ENCODE assay signal across 11 cellular contexts in genomic region chr14:24132061-24132685, GRCh38. TPM values are rescaled to one million over a fixed set of nuclear protein-coding genes. Genes with fewer than 3 reads are reported as not detected.
A peak's percentile ranks its signal among the peaks of the same experiment; 100 is the strongest.
DNase-seq lines count a peak whose midpoint lies in the region; ATAC-seq and TF ChIP-seq lines count a peak whose summit lies in the region.
"Had no signal": no experiment of that assay in that cellular context is flagged by ENCODE, and none has a peak within 500 bp of the region (broad histone marks: within the 10 kb centered on the region; RNA-seq: fewer than 3 reads in every experiment).

No MANE protein-coding gene starts in this region.

- H3K27ac ChIP-seq in esophagus muscularis mucosa (replicated peaks in 1 of 4): peak overlapping the region in 2 of 4 donors; percentile 42 to 70
- H3K27ac ChIP-seq: KMS-11, SJSA1 had no signal

- H3K36me3 Mint-ChIP-seq in Calu3 (ENCODE audit: insufficient read depth, unreplicated experiment): peaks cover 22% of the 10 kb centered on the region

- no peak for TF ChIP-seq POLR2A in esophagus muscularis mucosa (IDR thresholded peaks at IDR 0.05; ENCODE audit: low read depth)

- H3K27ac Mint-ChIP-seq in Calu3 (ENCODE audit: unreplicated experiment): no peak overlapping the region

- no peak overlapping the region for H3K4me3 Mint-ChIP-seq in Calu3 (ENCODE audit: low read depth, unreplicated experiment)

- no peaks in the 10 kb centered on the region for H3K9me3 Mint-ChIP-seq in Calu3 (ENCODE audit: low read depth, unreplicated experiment)

- WGBS in esophagus muscularis mucosa: 73% methylated on average over 17 of the region's 24 CpGs

- BruUV-seq in Calu3 (replicated peaks; lab: Mats Ljungman, UMichigan): no TSS peak

- DNase-seq in Right ventricle myocardium superior (peak; percentile 58), cardiac septum (ENCODE audit: low spot score) (no peak), activated T-cell treated with anti-CD3 and anti-CD28 coated beads for 4 hours (peak; percentile 12), left lobe of liver (ENCODE audit: low spot score) (peak; percentile 81), ureter (ENCODE audit: low spot score) (peak; percentile 62), esophagus muscularis mucosa (ENCODE audit: extremely low spot score) (no peak), Calu3 (no peak)
- DNase-seq: midbrain had no signal

- peaks cover 0 to under 1% (median 0%) of the 10 kb centered on the region in 4 donors for H3K36me3 ChIP-seq in esophagus muscularis mucosa

- H3K9me3 ChIP-seq in esophagus muscularis mucosa: no peaks in the 10 kb centered on the region
- H3K9me3 ChIP-seq: SJSA1 had no signal

- H3K4me1 Mint-ChIP-seq in Calu3 (ENCODE audit: low read depth, unreplicated experiment): peaks cover 15% of the 10 kb centered on the region

- TF ChIP-seq EP300 in esophagus muscularis mucosa (IDR thresholded peaks at IDR 0.05): no peak

- CTCF ChIA-PET in Calu3 (lab: Charles Lee): interaction anchor here (0.6 kb wide), 1 partner anchor 89 kb away, joined by 5 read pairs; no protein-coding TSS in a partner anchor

- H3K27me3 ChIP-seq in esophagus muscularis mucosa: no peaks in the 10 kb centered on the region
- H3K27me3 ChIP-seq: SJSA1 had no signal

- TF ChIP-seq CTCF in esophagus muscularis mucosa (IDR thresholded peaks at IDR 0.05) (no peak), Calu3 (IDR thresholded peaks at IDR 0.05; ENCODE audit: unreplicated experiment) (no peak)

- no peak overlapping the region for H3K4me3 ChIP-seq in esophagus muscularis mucosa
- H3K4me3 ChIP-seq: SJSA1 had no signal

- ATAC-seq in Right ventricle myocardium superior (ENCODE audit: poor library complexity): peak; percentile 3
- peak; percentile 32 for ATAC-seq in left lobe of liver
- ATAC-seq in GM21360 (IDR thresholded peaks at IDR 0.05; ENCODE audit: unreplicated experiment): no peak

- H3K4me1 ChIP-seq in esophagus muscularis mucosa: peaks cover 24 to 37% (median 30%) of the 10 kb centered on the region in 4 donors

- no peaks in the 10 kb centered on the region for H3K27me3 Mint-ChIP-seq in Calu3 (ENCODE audit: unreplicated experiment)

- intact Hi-C loops in Right ventricle myocardium superior (cut with DNase I) (no loop called here), cardiac septum (cut with DNase I) (no loop called here), esophagus muscularis mucosa (cut with DNase I) (no loop called here), Calu3 (cut with micrococcal nuclease; ENCODE audit: unreplicated experiment) (no loop called here)

RNA-seq across cellular contexts. Expression of gene FITM1, which starts 1.7 kb away (rescaled TPM):
- total RNA-seq in Right ventricle myocardium superior (126 TPM), cardiac septum (112 TPM), left lobe of liver (34.9 TPM), ureter (0.55 TPM), esophagus muscularis mucosa (under 1 TPM in 3 of 4 donors, not detected in 1; 0.34 to 0.83 (median 0.52) TPM), Calu3 (2022) (0.47 and 0.98 TPM in 2 replicates)
- total RNA-seq: SJSA1 had no signal

RNA-seq across cellular contexts. Expression of gene PSME1, which starts 3.8 kb away (rescaled TPM):
- total RNA-seq in Right ventricle myocardium superior (129 TPM), cardiac septum (61.3 TPM), left lobe of liver (98.1 TPM), ureter (227 TPM), esophagus muscularis mucosa (100 to 1,000 TPM; 129 to 158 (median 143) TPM), Calu3 (2022) (259 and 289 TPM in 2 replicates)

RNA-seq across cellular contexts. Expression of gene EMC9, which starts 9.2 kb away (rescaled TPM):
- total RNA-seq in Right ventricle myocardium superior (14.4 TPM), cardiac septum (14.6 TPM), left lobe of liver (24.2 TPM), ureter (25.7 TPM), esophagus muscularis mucosa (10 to 100 TPM in 3 of 4 donors, 1 to 10 TPM in 1; 8.8 to 14.4 (median 12.2) TPM), Calu3 (2022) (38.0 and 39.2 TPM in 2 replicates)

RNA-seq across cellular contexts. Expression of gene PSME2, which starts 14.2 kb away (rescaled TPM):
- total RNA-seq in Right ventricle myocardium superior (88.8 TPM), cardiac septum (49.7 TPM), left lobe of liver (124 TPM), ureter (213 TPM), esophagus muscularis mucosa (10 to 100 TPM; 32.8 to 64.3 (median 42.6) TPM), Calu3 (2022) (288 and 359 TPM in 2 replicates)

RNA-seq across cellular contexts. Expression of gene RNF31, which starts 15.1 kb away (rescaled TPM):
- total RNA-seq in Right ventricle myocardium superior (29.5 TPM), cardiac septum (31.3 TPM), left lobe of liver (28.6 TPM), ureter (86.6 TPM), esophagus muscularis mucosa (10 to 100 TPM; 21.7 to 33.3 (median 26.8) TPM), Calu3 (2022) (95.9 and 103 TPM in 2 replicates)

Comparison
In these comparisons a context has a peak if more than half of its experiments do, and no peak if none do; other contexts are left out.
1. DNase-seq: peak in Right ventricle myocardium superior (single experiment), activated T-cell treated with anti-CD3 and anti-CD28 coated beads for 4 hours (single experiment), left lobe of liver (single experiment) and ureter (single experiment); none in cardiac septum (single experiment), esophagus muscularis mucosa (single experiment) and Calu3 (single experiment).
2. RNA of gene FITM1, which starts 1.7 kb away (total RNA-seq): 126 TPM in Right ventricle myocardium superior (single experiment), 112 TPM in cardiac septum (single experiment) and 34.9 TPM in left lobe of liver (single experiment); 0.55 TPM in ureter (single experiment), 0.34 to 0.83 TPM in esophagus muscularis mucosa and 0.47 to 0.98 TPM in Calu3; every median in the first group is over 10 times any median in the second.